ENCODE assay signal across 15 cellular contexts in the genomic region with DNA sequence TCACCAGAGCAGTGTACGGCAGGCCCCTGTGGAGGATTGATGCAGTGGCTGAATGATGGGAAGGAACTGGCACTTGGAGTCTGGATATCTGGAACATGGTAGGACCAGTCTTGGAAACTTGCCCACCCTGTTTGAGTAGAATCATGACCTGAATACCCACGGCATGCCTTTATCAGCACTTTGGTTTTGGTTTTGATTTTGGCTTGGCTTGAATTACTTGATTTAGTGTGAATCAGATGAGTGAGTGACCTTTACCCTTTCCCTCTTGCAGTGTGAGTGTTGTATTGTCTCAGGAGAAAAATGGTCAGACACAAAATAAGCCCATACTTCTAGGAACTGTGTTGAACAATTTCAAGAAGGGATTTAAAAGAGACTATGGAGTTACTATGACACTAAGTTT.
"Had no signal": no experiment of that assay in that cellular context is flagged by ENCODE, and none has a peak within 500 bp of the region (broad histone marks: within the 10 kb centered on the region; RNA-seq: fewer than 3 reads in every experiment).

No MANE protein-coding gene starts in this region.

- H3K27ac ChIP-seq: colonic mucosa, esophagus squamous epithelium, psoas muscle, right lobe of liver had no signal

- H3K9me3 Mint-ChIP-seq: activated CD4-positive, alpha-beta memory T cell treated with anti-CD3 and anti-CD28 coated beads for 36 hours; activated naive CD4-positive, alpha-beta T cell treated with anti-CD3 and anti-CD28 coated beads, Interleukin-2, amount 50 U/mL, for 72 hours; mesothelial cell of epicardium; nephron progenitor cell; stimulated activated naive CD8-positive, alpha-beta T cell treated with anti-CD3 and anti-CD28 coated beads, Interleukin-15, Interleukin-2, amounts not matched to agents 100 ng/mL and 50 ng/mL, for 24 hours; type B pancreatic cell had no signal

- H3K4me3 ChIP-seq: colonic mucosa, esophagus squamous epithelium, psoas muscle, right lobe of liver had no signal

- H3K27me3 ChIP-seq: colonic mucosa, esophagus squamous epithelium, right lobe of liver had no signal

- H3K4me3 Mint-ChIP-seq: activated CD4-positive, alpha-beta memory T cell treated with anti-CD3 and anti-CD28 coated beads for 36 hours; activated CD8-positive, alpha-beta memory T cell treated with anti-CD3 and anti-CD28 coated beads, Interleukin-2, amount 10 ng/mL, durations not matched to agents 7 days and 5 days; mesothelial cell of epicardium; nephron progenitor cell; stimulated activated naive CD8-positive, alpha-beta T cell treated with anti-CD3 and anti-CD28 coated beads, Interleukin-15, Interleukin-2, amounts not matched to agents 100 ng/mL and 50 ng/mL, for 24 hours; type B pancreatic cell had no signal

- H3K27me3 Mint-ChIP-seq: activated CD4-positive, alpha-beta memory T cell treated with anti-CD3 and anti-CD28 coated beads for 36 hours; activated CD8-positive, alpha-beta memory T cell treated with anti-CD3 and anti-CD28 coated beads, Interleukin-2, amount 10 ng/mL, durations not matched to agents 7 days and 5 days; stimulated activated naive CD8-positive, alpha-beta T cell treated with anti-CD3 and anti-CD28 coated beads, Interleukin-15, Interleukin-2, amounts not matched to agents 100 ng/mL and 50 ng/mL, for 24 hours; type B pancreatic cell had no signal

- H3K4me1 Mint-ChIP-seq: activated CD8-positive, alpha-beta memory T cell treated with anti-CD3 and anti-CD28 coated beads, Interleukin-2, amount 10 ng/mL, durations not matched to agents 7 days and 5 days; mesothelial cell of epicardium; nephron progenitor cell had no signal

- H3K36me3 ChIP-seq: colonic mucosa, esophagus squamous epithelium, right lobe of liver had no signal

- H3K4me1 ChIP-seq: colonic mucosa, esophagus squamous epithelium, psoas muscle, right lobe of liver had no signal

- H3K36me3 Mint-ChIP-seq: activated CD4-positive, alpha-beta memory T cell treated with anti-CD3 and anti-CD28 coated beads for 36 hours; activated CD8-positive, alpha-beta memory T cell treated with anti-CD3 and anti-CD28 coated beads, Interleukin-2, amount 10 ng/mL, durations not matched to agents 7 days and 5 days; activated naive CD4-positive, alpha-beta T cell treated with anti-CD3 and anti-CD28 coated beads, Interleukin-2, amount 50 U/mL, for 72 hours; mesothelial cell of epicardium; type B pancreatic cell had no signal

- ATAC-seq: activated CD8-positive, alpha-beta memory T cell treated with anti-CD3 and anti-CD28 coated beads, Interleukin-2, amount 10 ng/mL, durations not matched to agents 7 days and 5 days; activated naive CD4-positive, alpha-beta T cell treated with anti-CD3 and anti-CD28 coated beads, Interleukin-2, amount 50 U/mL, for 72 hours; psoas muscle had no signal

- H3K27ac Mint-ChIP-seq: activated CD4-positive, alpha-beta memory T cell treated with anti-CD3 and anti-CD28 coated beads for 36 hours; activated CD8-positive, alpha-beta memory T cell treated with anti-CD3 and anti-CD28 coated beads, Interleukin-2, amount 10 ng/mL, durations not matched to agents 7 days and 5 days; activated naive CD4-positive, alpha-beta T cell treated with anti-CD3 and anti-CD28 coated beads, Interleukin-2, amount 50 U/mL, for 72 hours; mesothelial cell of epicardium; nephron progenitor cell; stimulated activated naive CD8-positive, alpha-beta T cell treated with anti-CD3 and anti-CD28 coated beads, Interleukin-15, Interleukin-2, amounts not matched to agents 100 ng/mL and 50 ng/mL, for 24 hours; type B pancreatic cell had no signal

- H3K9me3 ChIP-seq: colonic mucosa, esophagus squamous epithelium, psoas muscle, right lobe of liver had no signal

- DNase-seq: activated CD4-positive, alpha-beta memory T cell treated with anti-CD3 and anti-CD28 coated beads for 36 hours; activated CD8-positive, alpha-beta memory T cell treated with anti-CD3 and anti-CD28 coated beads, Interleukin-2, amount 10 ng/mL, durations not matched to agents 7 days and 5 days; activated gamma-delta T cell; activated T-cell treated with anti-CD3 and anti-CD28 coated beads, Interleukin-2, amount 50 U/mL, for 48 hours; amniotic stem cell; colonic mucosa; esophagus squamous epithelium; nephron progenitor cell; psoas muscle; T-helper 1 cell had no signal
